In the genomic region with DNA sequence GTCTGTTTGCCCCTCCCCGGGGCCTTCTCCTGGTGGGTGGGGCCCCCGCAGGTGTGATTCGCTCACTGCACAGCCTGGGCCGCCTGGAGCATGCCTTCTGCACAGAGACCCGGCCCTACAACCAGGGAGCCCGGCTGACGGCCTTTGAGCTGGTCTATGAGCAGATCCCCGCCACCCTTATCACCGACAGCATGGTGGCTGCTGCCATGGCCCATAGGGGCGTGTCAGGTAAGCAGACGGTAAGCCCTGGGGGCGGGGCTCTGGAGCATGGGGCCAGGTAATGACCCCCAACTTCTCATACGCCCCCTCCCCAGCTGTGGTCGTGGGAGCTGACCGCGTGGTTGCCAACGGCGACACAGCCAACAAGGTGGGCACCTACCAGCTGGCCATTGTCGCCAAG, we compare ENCODE assay signal across 31 cellular contexts.
"Had no signal": no experiment of that assay in that cellular context is flagged by ENCODE, and none has a peak within 500 bp of the region (broad histone marks: within the 10 kb centered on the region; RNA-seq: fewer than 3 reads in every experiment).

No MANE protein-coding gene starts in this region.

- ATAC-seq: activated CD8-positive, alpha-beta T cell treated with anti-CD3 and anti-CD28 coated beads, Interleukin-2, amount 10 ng/mL, durations not matched to agents 7 days and 5 days; activated naive CD4-positive, alpha-beta T cell treated with anti-CD3 and anti-CD28 coated beads, Interleukin-2, amount 50 U/mL, for 72 hours; body of pancreas; Panc1 had no signal

- DNase-seq: activated CD4-positive, alpha-beta T cell treated with anti-CD3 and anti-CD28 coated beads, Interleukin-2, amount 10 ng/mL, durations not matched to agents 24 days and 14 days; activated CD4-positive, alpha-beta T cell treated with anti-CD3 and anti-CD28 coated beads, Interleukin-2, amount 50 U/mL, for 4 hours; activated CD8-positive, alpha-beta T cell treated with anti-CD3 and anti-CD28 coated beads, Interleukin-2, amount 10 ng/mL, durations not matched to agents 7 days and 5 days; activated gamma-delta T cell treated with Interleukin-2 at 50 U/mL for 16 hours; activated naive CD4-positive, alpha-beta T cell treated with anti-CD3 and anti-CD28 coated beads for 36 hours; activated T-cell treated with anti-CD3 and anti-CD28 coated beads, Interleukin-2, amount 50 U/mL, for 24 hours; adrenal gland; body of pancreas; Kasumi-1; MG63; NCI-H1048; NCI-H1105 treated with DMSO at 0.1 percent for 48 hours; NCI-H1436; NCI-H1694; NCI-H1930; NCI-H2081 treated with DMSO at 0.1 percent for 48 hours; NCI-H226; NCI-H446 treated with DMSO at 0.1 percent for 48 hours; NCI-H524; NCI-H69; SHP77 treated with DMSO at 0.1 percent for 48 hours; SK-N-SH had no signal

- H3K9me3 ChIP-seq: adrenal gland, body of pancreas, breast epithelium, MG63, SJSA1, SK-N-SH had no signal

- H3K4me2 ChIP-seq: SK-N-SH had no signal

- FAIRE-seq: astrocyte, TTC549 had no signal

- H3K27me3 ChIP-seq: adrenal gland, body of pancreas, breast epithelium, MG63, SJSA1 had no signal

- H3K27ac Mint-ChIP-seq: activated CD4-positive, alpha-beta T cell treated with anti-CD3 and anti-CD28 coated beads, Interleukin-2, amount 10 ng/mL, durations not matched to agents 24 days and 14 days; activated CD8-positive, alpha-beta T cell treated with anti-CD3 and anti-CD28 coated beads, Interleukin-2, amount 10 ng/mL, durations not matched to agents 7 days and 5 days; activated naive CD4-positive, alpha-beta T cell treated with anti-CD3 and anti-CD28 coated beads for 36 hours; activated naive CD4-positive, alpha-beta T cell treated with anti-CD3 and anti-CD28 coated beads, Interleukin-2, amount 50 U/mL, for 72 hours; activated T-helper 2 cell treated with anti-CD3 and anti-CD28 coated beads, Interferon-gamma antibody, Interleukin-2, Interleukin-4, amounts not matched to agents 10 μg/mL and 5 μg/mL and 100 μg/mL, durations not matched to agents 14 hours and 24 hours and 36 hours; T-helper 1 cell treated with Interleukin-12 subunit alpha and Interleukin-12 subunit beta and Interleukin-4 antibody, amounts not matched to agents 30 μg/mL and 1 μg/mL, for 36 hours; T-helper 2 cell treated with Interferon-gamma antibody and Interleukin-4, amounts not matched to agents 5 μg/mL and 100 μg/mL, for 36 hours had no signal

- H3K9me3 Mint-ChIP-seq: activated CD4-positive, alpha-beta T cell treated with anti-CD3 and anti-CD28 coated beads, Interleukin-2, amount 10 ng/mL, durations not matched to agents 24 days and 14 days; activated naive CD4-positive, alpha-beta T cell treated with anti-CD3 and anti-CD28 coated beads for 36 hours; activated naive CD4-positive, alpha-beta T cell treated with anti-CD3 and anti-CD28 coated beads, Interleukin-2, amount 50 U/mL, for 72 hours; activated T-cell treated with anti-CD3 and anti-CD28 coated beads, Interleukin-2, amount 50 U/mL, for 24 hours; activated T-helper 2 cell treated with anti-CD3 and anti-CD28 coated beads, Interferon-gamma antibody, Interleukin-2, Interleukin-4, amounts not matched to agents 10 μg/mL and 5 μg/mL and 100 μg/mL, durations not matched to agents 14 hours and 24 hours and 36 hours; T-helper 1 cell treated with Interleukin-12 subunit alpha and Interleukin-12 subunit beta and Interleukin-4 antibody, amounts not matched to agents 30 μg/mL and 1 μg/mL, for 36 hours; T-helper 2 cell treated with Interferon-gamma antibody and Interleukin-4, amounts not matched to agents 5 μg/mL and 100 μg/mL, for 36 hours had no signal

- H3K27me3 Mint-ChIP-seq: activated CD4-positive, alpha-beta T cell treated with anti-CD3 and anti-CD28 coated beads, Interleukin-2, amount 10 ng/mL, durations not matched to agents 24 days and 14 days; activated T-cell treated with anti-CD3 and anti-CD28 coated beads, Interleukin-2, amount 50 U/mL, for 24 hours had no signal

- H3K36me3 ChIP-seq: breast epithelium had no signal

- H3K9ac ChIP-seq: SK-N-SH had no signal

- H3K4me3 ChIP-seq: adrenal gland, body of pancreas, breast epithelium, MG63, SJSA1 had no signal

- H3K27ac ChIP-seq: adrenal gland, body of pancreas, breast epithelium, SJSA1 had no signal

- H3K4me3 Mint-ChIP-seq: activated CD4-positive, alpha-beta T cell treated with anti-CD3 and anti-CD28 coated beads, Interleukin-2, amount 10 ng/mL, durations not matched to agents 24 days and 14 days; activated CD8-positive, alpha-beta T cell treated with anti-CD3 and anti-CD28 coated beads, Interleukin-2, amount 10 ng/mL, durations not matched to agents 7 days and 5 days; activated naive CD4-positive, alpha-beta T cell treated with anti-CD3 and anti-CD28 coated beads for 36 hours; activated T-cell treated with anti-CD3 and anti-CD28 coated beads, Interleukin-2, amount 50 U/mL, for 24 hours; T-helper 1 cell treated with Interleukin-12 subunit alpha and Interleukin-12 subunit beta and Interleukin-4 antibody, amounts not matched to agents 30 μg/mL and 1 μg/mL, for 36 hours; T-helper 2 cell treated with Interferon-gamma antibody and Interleukin-4, amounts not matched to agents 5 μg/mL and 100 μg/mL, for 36 hours had no signal
